Comparison of ENCODE assay signal across 9 cellular contexts in the genomic region with DNA sequence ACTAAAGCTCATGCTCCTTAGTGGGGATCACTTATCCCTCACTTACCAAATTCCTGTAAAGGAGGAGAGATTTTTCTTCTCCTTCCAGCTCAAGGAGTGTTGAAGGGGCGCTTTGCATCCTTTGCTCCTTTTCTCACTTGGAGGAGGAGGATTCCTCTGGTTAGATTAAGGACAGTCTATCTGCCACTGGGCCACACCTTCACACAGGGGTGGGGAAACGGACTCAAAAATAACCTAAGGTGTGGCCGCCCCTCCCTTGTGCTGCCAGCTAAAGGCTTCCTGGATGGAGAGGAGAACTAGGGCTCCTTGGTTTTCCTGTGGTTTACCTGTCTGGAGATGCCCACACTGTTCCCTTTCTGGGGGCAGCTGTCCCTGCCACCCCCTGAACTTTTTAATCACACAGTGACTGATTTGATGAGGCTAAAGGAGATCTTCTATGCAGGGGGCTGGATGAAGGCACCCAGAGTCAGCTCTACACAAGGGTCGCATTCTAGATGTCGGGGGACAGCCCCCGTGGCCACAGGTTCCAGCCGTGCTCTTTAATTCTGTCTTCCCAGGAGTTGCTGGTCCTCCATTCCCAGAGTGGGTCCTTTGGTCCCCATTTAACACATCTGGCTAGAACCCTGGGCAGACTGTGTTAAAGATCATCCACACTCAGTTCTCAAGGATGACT. TPM values are rescaled to one million over a fixed set of nuclear protein-coding genes. Genes with fewer than 3 reads are reported as not detected.
DNase-seq lines count a peak whose midpoint lies in the region; ATAC-seq and TF ChIP-seq lines count a peak whose summit lies in the region.
"Had no signal": no experiment of that assay in that cellular context is flagged by ENCODE, and none has a peak within 500 bp of the region (broad histone marks: within the 10 kb centered on the region; RNA-seq: fewer than 3 reads in every experiment).

No MANE protein-coding gene starts in this region.

- H2AK5ac ChIP-seq in neuronal stem cell (ENCODE audit: low read depth, low read length) = peak overlapping the region; percentile 25

- H3K4ac ChIP-seq in neuronal stem cell (ENCODE audit: low read length) = no peak overlapping the region

- CTCF ChIA-PET in CD4-positive, alpha-beta memory T cell (lab: Charles Lee; ENCODE audit: partially characterized antibody) = interaction anchor here (0.7 to 10.7 kb wide), 15 partner anchors 9 to 190 kb away, joined by 3 to 116 read pairs (median 5); partner anchors contain the start of gene GLRX
- CTCF ChIA-PET in HEK293 (lab: Yijun Ruan, JAX) = interaction anchor here (1.1 kb wide), 1 partner anchor 16 kb away, joined by 3 read pairs; no protein-coding TSS in a partner anchor

- no peak overlapping the region for H4K8ac ChIP-seq in neuronal stem cell (ENCODE audit: low read depth, low read length)

- H3K9me3 Mint-ChIP-seq in CD4-positive, alpha-beta memory T cell = no peaks in the 10 kb centered on the region

- peaks cover 15 to 20% of the 10 kb centered on the region in 2 donors for H3K36me3 Mint-ChIP-seq in CD4-positive, alpha-beta memory T cell

- intact Hi-C loops in CD4-positive, alpha-beta memory T cell (cut with micrococcal nuclease) = loop anchor here (1.0 kb wide), 3 partner anchors 14 to 27 kb away; partner anchors contain the start of gene GLRX
- intact Hi-C loops in ascending aorta (cut with DNase I) = loop anchor here (2.0 kb wide), 1 partner anchor 27 kb away; no protein-coding TSS in a partner anchor

- H3K4me1 ChIP-seq in CD4-positive, alpha-beta memory T cell (ENCODE audit: insufficient read depth, low read length) = peaks cover 55% of the 10 kb centered on the region
- peaks cover 6% of the 10 kb centered on the region; the same call in 1 of the 2 replicates for H3K4me1 ChIP-seq in HEK293 (ENCODE audit: control insufficient read depth, insufficient read depth, low read length)
- peaks cover 3 to 32% of the 10 kb centered on the region in 2 donors for H3K4me1 ChIP-seq in ascending aorta
- H3K4me1 ChIP-seq in neuronal stem cell (ENCODE audit: control insufficient read depth in 2 of 2, insufficient read depth in 1 of 2, low read depth in 1 of 2, low read length in 2 of 2) = peaks cover 4 to 10% of the 10 kb centered on the region in 2 donors

- H3K23ac ChIP-seq in neuronal stem cell (ENCODE audit: low read depth, low read length, poor library complexity) = no peak overlapping the region

- H2BK5ac ChIP-seq in neuronal stem cell (ENCODE audit: low read length) = no peak overlapping the region

- H2AFZ ChIP-seq in neuronal stem cell (ENCODE audit: low read length) = peak overlapping the region; percentile 7

- H3K9ac ChIP-seq in neuronal stem cell (ENCODE audit: low read depth, low read length, poor library complexity) = no peak overlapping the region

- no peak overlapping the region for H2BK15ac ChIP-seq in neuronal stem cell (ENCODE audit: low read length)

- H2BK12ac ChIP-seq in neuronal stem cell (ENCODE audit: low read length) = no peak overlapping the region

- no peaks in the 10 kb centered on the region for H3K79me1 ChIP-seq in neuronal stem cell (ENCODE audit: low read depth, low read length)

- POLR2A ChIA-PET in CD4-positive, alpha-beta memory T cell (lab: Charles Lee; ENCODE audit: partially characterized antibody) = interaction anchor here (0.6 to 6.5 kb wide), 14 partner anchors 10 to 855 kb away, joined by 3 to 140 read pairs (median 6); partner anchors contain the start of genes GLRX and RFESD
- POLR2A ChIA-PET in HEK293 (lab: Yijun Ruan, JAX) = no interaction called here

- H3K4me3 ChIP-seq in CD4-positive, alpha-beta memory T cell (ENCODE audit: low read length in 2 of 2) = no peak overlapping the region
- H3K4me3 ChIP-seq in HEK293 (ENCODE audit: low read depth, low read length) (no peak overlapping the region), ascending aorta (peak overlapping the region; percentile 2 to 6), neuronal stem cell (ENCODE audit: low read length in 2 of 2) (no peak overlapping the region), H7 (ENCODE audit: insufficient read depth, low read depth, low read length) (no peak overlapping the region)

- ATAC-seq in left lobe of liver = no peak

- H3K14ac ChIP-seq in neuronal stem cell (ENCODE audit: low read length) = no peak overlapping the region

- peak overlapping the region; percentile 57 to 87 (median 72) for H3K4me3 Mint-ChIP-seq in CD4-positive, alpha-beta memory T cell

- no peaks in the 10 kb centered on the region for H3K9me3 ChIP-seq in CD4-positive, alpha-beta memory T cell (ENCODE audit: control insufficient read depth in 1 of 2, low read length in 2 of 2)
- H3K9me3 ChIP-seq in HEK293 (ENCODE audit: control insufficient read depth, insufficient read depth, low read depth, low read length) (no peaks in the 10 kb centered on the region), ascending aorta (no peaks in the 10 kb centered on the region), neuronal stem cell (replicated peaks in 1 of 2; ENCODE audit: control insufficient read depth in 2 of 2, insufficient read depth in 1 of 2, low read depth in 1 of 2, low read length in 2 of 2) (peaks cover 0 to 2% of the 10 kb centered on the region in 2 donors)

- no peaks in the 10 kb centered on the region for H3K27me3 Mint-ChIP-seq in CD4-positive, alpha-beta memory T cell

- DNase-seq in CD4-positive, alpha-beta memory T cell = peak in 1 of 5 donors; percentile 46
- DNase-seq in ascending aorta (ENCODE audit: low spot score in 2 of 2) (no peak), neuronal stem cell (ENCODE audit: low spot score) (no peak), GM20000 (ENCODE audit: low spot score) (no peak), left lobe of liver (ENCODE audit: low spot score) (no peak), H7 (no peak), NCI-H187 treated with DMSO at 0.1 percent for 48 hours (lab: John Stamatoyannopoulos, UW) (no peak)
- DNase-seq: NCI-H2081 treated with DMSO at 0.1 percent for 48 hours had no signal

- no CpG with 5 or more reads among the region's 7 CpGs for WGBS in neuronal stem cell (ENCODE audit: extremely low coverage in 2 of 2, insufficient read length in 2 of 2, insufficient replicate concordance in 1 of 2), 2 donors

- H3K27me3 ChIP-seq in CD4-positive, alpha-beta memory T cell (ENCODE audit: insufficient read depth, low read length) = no peaks in the 10 kb centered on the region
- H3K27me3 ChIP-seq in ascending aorta (no peaks in the 10 kb centered on the region), neuronal stem cell (ENCODE audit: control insufficient read depth in 3 of 3, insufficient read depth in 3 of 3, low read depth in 1 of 3, low read length in 3 of 3) (no peaks in the 10 kb centered on the region), H7 (ENCODE audit: control insufficient read depth, insufficient read depth, low read length) (no peaks in the 10 kb centered on the region)

- H3K36me3 ChIP-seq in CD4-positive, alpha-beta memory T cell (ENCODE audit: insufficient read depth, low read length) = no peaks in the 10 kb centered on the region
- no peaks in the 10 kb centered on the region for H3K36me3 ChIP-seq in HEK293 (ENCODE audit: control insufficient read depth in 2 of 2, insufficient read depth in 1 of 2, low read length in 2 of 2)
- peaks cover 0 to 3% of the 10 kb centered on the region in 2 donors for H3K36me3 ChIP-seq in ascending aorta
- H3K36me3 ChIP-seq in neuronal stem cell (replicated peaks in 1 of 2; ENCODE audit: control insufficient read depth in 2 of 2, insufficient read depth in 2 of 2, low read length in 2 of 2) = no peaks in the 10 kb centered on the region
- no peaks in the 10 kb centered on the region for H3K36me3 ChIP-seq in H7 (replicated peaks; ENCODE audit: control insufficient read depth, insufficient read depth, low read length)

- H4K91ac ChIP-seq in neuronal stem cell (ENCODE audit: low read depth, low read length, poor library complexity) = no peak overlapping the region

- no peak overlapping the region for H2BK120ac ChIP-seq in neuronal stem cell (ENCODE audit: low read depth, low read length)

- H3K18ac ChIP-seq in neuronal stem cell (ENCODE audit: low read length) = no peak overlapping the region

- peak overlapping the region; percentile 67 for H3K27ac ChIP-seq in CD4-positive, alpha-beta memory T cell (ENCODE audit: low read depth, low read length)
- H3K27ac ChIP-seq in HEK293 (ENCODE audit: extremely low read depth, low read depth, low read length) (no peak overlapping the region), ascending aorta (peak overlapping the region; percentile 72 to 76), neuronal stem cell (replicated peaks; ENCODE audit: low read length) (no peak overlapping the region)

- no peak overlapping the region for H3K4me2 ChIP-seq in neuronal stem cell (ENCODE audit: insufficient read depth, low read length, poor library complexity, severe bottlenecking)

- peak overlapping the region; percentile 66 to 95 (median 91) for H3K27ac Mint-ChIP-seq in CD4-positive, alpha-beta memory T cell

- H3K4me1 Mint-ChIP-seq in CD4-positive, alpha-beta memory T cell = peaks cover 42 to 59% (median 51%) of the 10 kb centered on the region in 4 donors

- no peak for TF ChIP-seq CTCF in HEK293 (tag by site-specific recombination; IDR thresholded peaks at IDR 0.05)
- TF ChIP-seq CTCF in ascending aorta (IDR thresholded peaks at IDR 0.05) = no peak
- no peak for TF ChIP-seq CTCF in GM20000 (IDR thresholded peaks at IDR 0.05; ENCODE audit: extremely low read depth, missing control alignments)

TF ChIP-seq in HEK293, 187 proteins besides CTCF, POLR2A, EP300 and RAD21:
- no peak for TF ChIP-seq ZNF621 (tag by site-specific recombination; IDR thresholded peaks at IDR 0.05)
- TF ChIP-seq KLF1 (tag by site-specific recombination; IDR thresholded peaks at IDR 0.05) = peak; percentile 77

RNA-seq across cellular contexts. Expression of gene GLRX, which starts 14.4 kb away (rescaled TPM):
- 10 to 100 TPM; 73.9 to 75.9 TPM for total RNA-seq in CD4-positive, alpha-beta memory T cell
- polyA plus RNA-seq in CD4-positive, alpha-beta memory T cell = 100 to 1,000 TPM; 203 to 207 TPM
- 18.5 TPM for total RNA-seq in ascending aorta
- 13.5 TPM for polyA plus RNA-seq in neuronal stem cell (2013, experiment 1 of 2)
- polyA plus RNA-seq in neuronal stem cell (2013, experiment 2 of 2) = 14.2 TPM
- total RNA-seq in left lobe of liver = 41.3 TPM
- 25.0 and 41.6 TPM in 2 replicates for total RNA-seq in H7 (2014; rRNA removed; shearing (Covaris generic))

Comparison
In these comparisons a context has a peak if more than half of its experiments do, and no peak if none do; other contexts are left out.
1. H3K27ac ChIP-seq: peak in CD4-positive, alpha-beta memory T cell (single experiment) and ascending aorta (2 of 2); none in HEK293 (single experiment) and neuronal stem cell (single experiment).
2. H3K4me3 ChIP-seq: peak in ascending aorta (2 of 2); none in CD4-positive, alpha-beta memory T cell (0 of 2), HEK293 (single experiment), neuronal stem cell (0 of 2) and H7 (single experiment).